1 cellular context compared by ENCODE assay signal in the genomic region with DNA sequence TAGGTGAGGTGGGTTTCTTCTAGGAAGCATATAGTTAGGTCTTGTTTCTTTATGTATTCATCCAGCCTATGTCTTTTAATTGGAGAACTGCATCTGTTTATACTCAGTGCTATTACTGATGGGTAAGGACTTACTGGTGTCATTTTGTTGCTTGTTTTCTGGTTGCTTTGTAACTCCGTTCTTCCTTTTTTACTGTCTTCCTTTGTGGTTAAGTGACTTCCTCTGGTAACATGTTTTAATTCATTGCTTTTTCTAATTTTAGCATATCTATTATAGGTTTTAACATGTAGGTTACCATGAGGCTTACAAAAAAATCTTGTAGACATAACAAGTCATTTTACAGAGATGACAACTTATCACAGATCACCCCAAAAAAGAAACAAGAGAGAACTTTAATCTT.
TF ChIP-seq lines count a peak whose summit lies in the region.

No MANE protein-coding gene starts in this region.

TF ChIP-seq in GM23338, 12 proteins besides CTCF, POLR2A, EP300 and RAD21 (continued from another document):
- TF ChIP-seq, protein P1, sequence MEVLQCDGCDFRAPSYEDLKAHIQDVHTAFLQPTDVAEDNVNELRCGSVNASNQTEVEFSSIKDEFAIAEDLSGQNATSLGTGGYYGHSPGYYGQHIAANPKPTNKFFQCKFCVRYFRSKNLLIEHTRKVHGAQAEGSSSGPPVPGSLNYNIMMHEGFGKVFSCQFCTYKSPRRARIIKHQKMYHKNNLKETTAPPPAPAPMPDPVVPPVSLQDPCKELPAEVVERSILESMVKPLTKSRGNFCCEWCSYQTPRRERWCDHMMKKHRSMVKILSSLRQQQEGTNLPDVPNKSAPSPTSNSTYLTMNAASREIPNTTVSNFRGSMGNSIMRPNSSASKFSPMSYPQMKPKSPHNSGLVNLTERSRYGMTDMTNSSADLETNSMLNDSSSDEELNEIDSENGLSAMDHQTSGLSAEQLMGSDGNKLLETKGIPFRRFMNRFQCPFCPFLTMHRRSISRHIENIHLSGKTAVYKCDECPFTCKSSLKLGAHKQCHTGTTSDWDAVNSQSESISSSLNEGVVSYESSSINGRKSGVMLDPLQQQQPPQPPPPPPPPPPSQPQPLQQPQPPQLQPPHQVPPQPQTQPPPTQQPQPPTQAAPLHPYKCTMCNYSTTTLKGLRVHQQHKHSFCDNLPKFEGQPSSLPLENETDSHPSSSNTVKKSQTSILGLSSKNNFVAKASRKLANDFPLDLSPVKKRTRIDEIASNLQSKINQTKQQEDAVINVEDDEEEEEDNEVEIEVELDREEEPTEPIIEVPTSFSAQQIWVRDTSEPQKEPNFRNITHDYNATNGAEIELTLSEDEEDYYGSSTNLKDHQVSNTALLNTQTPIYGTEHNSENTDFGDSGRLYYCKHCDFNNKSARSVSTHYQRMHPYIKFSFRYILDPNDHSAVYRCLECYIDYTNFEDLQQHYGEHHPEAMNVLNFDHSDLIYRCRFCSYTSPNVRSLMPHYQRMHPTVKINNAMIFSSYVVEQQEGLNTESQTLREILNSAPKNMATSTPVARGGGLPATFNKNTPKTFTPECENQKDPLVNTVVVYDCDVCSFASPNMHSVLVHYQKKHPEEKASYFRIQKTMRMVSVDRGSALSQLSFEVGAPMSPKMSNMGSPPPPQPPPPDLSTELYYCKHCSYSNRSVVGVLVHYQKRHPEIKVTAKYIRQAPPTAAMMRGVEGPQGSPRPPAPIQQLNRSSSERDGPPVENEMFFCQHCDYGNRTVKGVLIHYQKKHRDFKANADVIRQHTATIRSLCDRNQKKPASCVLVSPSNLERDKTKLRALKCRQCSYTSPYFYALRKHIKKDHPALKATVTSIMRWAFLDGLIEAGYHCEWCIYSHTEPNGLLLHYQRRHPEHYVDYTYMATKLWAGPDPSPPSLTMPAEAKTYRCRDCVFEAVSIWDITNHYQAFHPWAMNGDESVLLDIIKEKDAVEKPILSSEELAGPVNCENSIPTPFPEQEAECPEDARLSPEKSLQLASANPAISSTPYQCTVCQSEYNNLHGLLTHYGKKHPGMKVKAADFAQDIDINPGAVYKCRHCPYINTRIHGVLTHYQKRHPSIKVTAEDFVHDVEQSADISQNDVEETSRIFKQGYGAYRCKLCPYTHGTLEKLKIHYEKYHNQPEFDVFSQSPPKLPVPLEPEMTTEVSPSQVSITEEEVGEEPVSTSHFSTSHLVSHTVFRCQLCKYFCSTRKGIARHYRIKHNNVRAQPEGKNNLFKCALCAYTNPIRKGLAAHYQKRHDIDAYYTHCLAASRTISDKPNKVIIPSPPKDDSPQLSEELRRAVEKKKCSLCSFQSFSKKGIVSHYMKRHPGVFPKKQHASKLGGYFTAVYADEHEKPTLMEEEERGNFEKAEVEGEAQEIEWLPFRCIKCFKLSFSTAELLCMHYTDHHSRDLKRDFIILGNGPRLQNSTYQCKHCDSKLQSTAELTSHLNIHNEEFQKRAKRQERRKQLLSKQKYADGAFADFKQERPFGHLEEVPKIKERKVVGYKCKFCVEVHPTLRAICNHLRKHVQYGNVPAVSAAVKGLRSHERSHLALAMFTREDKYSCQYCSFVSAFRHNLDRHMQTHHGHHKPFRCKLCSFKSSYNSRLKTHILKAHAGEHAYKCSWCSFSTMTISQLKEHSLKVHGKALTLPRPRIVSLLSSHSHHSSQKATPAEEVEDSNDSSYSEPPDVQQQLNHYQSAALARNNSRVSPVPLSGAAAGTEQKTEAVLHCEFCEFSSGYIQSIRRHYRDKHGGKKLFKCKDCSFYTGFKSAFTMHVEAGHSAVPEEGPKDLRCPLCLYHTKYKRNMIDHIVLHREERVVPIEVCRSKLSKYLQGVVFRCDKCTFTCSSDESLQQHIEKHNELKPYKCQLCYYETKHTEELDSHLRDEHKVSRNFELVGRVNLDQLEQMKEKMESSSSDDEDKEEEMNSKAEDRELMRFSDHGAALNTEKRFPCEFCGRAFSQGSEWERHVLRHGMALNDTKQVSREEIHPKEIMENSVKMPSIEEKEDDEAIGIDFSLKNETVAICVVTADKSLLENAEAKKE (CRISPR knock-in tag; IDR thresholded peaks at IDR 0.05), result no peak
- TF ChIP-seq POLR2AphosphoS5 (IDR thresholded peaks at IDR 0.05; ENCODE audit: low read depth) (no peak), NANOG (IDR thresholded peaks at IDR 0.05; ENCODE audit: borderline replicate concordance) (no peak), EZH2phosphoT487 (IDR thresholded peaks at IDR 0.05; ENCODE audit: unreplicated experiment) (no peak), STAT1 (IDR thresholded peaks at IDR 0.05; ENCODE audit: unreplicated experiment) (no peak), JUNB (IDR thresholded peaks at IDR 0.05; ENCODE audit: unreplicated experiment) (no peak), EZH2 (IDR thresholded peaks at IDR 0.05; ENCODE audit: low read depth, unreplicated experiment) (no peak), ZNF331 (CRISPR knock-in tag; IDR thresholded peaks at IDR 0.05; ENCODE audit: low read depth) (no peak)
TF ChIP-seq in GM23338: peak in this region for 0.
